Comparison of ENCODE assay signal across 14 cellular contexts in genomic region chr2:234395801-234396478, GRCh38.
DNase-seq lines count a peak whose midpoint lies in the region; ATAC-seq lines count a peak whose summit lies in the region.
"Had no signal": no experiment of that assay in that cellular context is flagged by ENCODE, and none has a peak within 500 bp of the region (broad histone marks: within the 10 kb centered on the region; RNA-seq: fewer than 3 reads in every experiment).

No MANE protein-coding gene starts in this region.

- peak overlapping the region; percentile 40 for H3K27ac Mint-ChIP-seq in dendritic cell treated with granulocyte-macrophage colony-stimulating factor and Interleukin-4, amounts not matched to agents 40 ng/mL and 50 ng/mL, for 4 days
- H3K27ac Mint-ChIP-seq: progenitor cell of endocrine pancreas; stimulated activated naive CD8-positive, alpha-beta T cell treated with anti-CD3 and anti-CD28 coated beads, Interleukin-15, Interleukin-2, amounts not matched to agents 100 ng/mL and 50 ng/mL, for 24 hours had no signal

- H3K27me3 Mint-ChIP-seq in dendritic cell treated with granulocyte-macrophage colony-stimulating factor and Interleukin-4, amounts not matched to agents 40 ng/mL and 50 ng/mL, for 4 days = peaks cover 8% of the 10 kb centered on the region
- H3K27me3 Mint-ChIP-seq: central memory CD8-positive, alpha-beta T cell; progenitor cell of endocrine pancreas; stimulated activated naive CD8-positive, alpha-beta T cell treated with anti-CD3 and anti-CD28 coated beads, Interleukin-15, Interleukin-2, amounts not matched to agents 100 ng/mL and 50 ng/mL, for 24 hours had no signal

- intact Hi-C loops in dendritic cell treated with granulocyte-macrophage colony-stimulating factor and Interleukin-4, amounts not matched to agents 40 ng/mL and 50 ng/mL, for 4 days (cut with micrococcal nuclease) = no loop called here

- H3K9me3 Mint-ChIP-seq in dendritic cell treated with granulocyte-macrophage colony-stimulating factor and Interleukin-4, amounts not matched to agents 40 ng/mL and 50 ng/mL, for 4 days = no peaks in the 10 kb centered on the region
- H3K9me3 Mint-ChIP-seq: central memory CD8-positive, alpha-beta T cell had no signal

- DNase-seq in DMS153 (lab: John Stamatoyannopoulos, UW) (peak; percentile 97), NCI-H1417 treated with DMSO at 0.1 percent for 48 hours (lab: John Stamatoyannopoulos, UW) (peak; percentile 89), NCI-H510A (lab: John Stamatoyannopoulos, UW) (peak; percentile 94), KG1 (lab: John Stamatoyannopoulos, UW) (no peak), HuH-7 (ENCODE audit: low spot score) (no peak)
- DNase-seq: activated CD4-positive, alpha-beta T cell treated with anti-CD3 and anti-CD28 coated beads for 48 hours; activated effector memory CD4-positive, alpha-beta T cell treated with Interleukin-2 at 50 U/mL for 16 hours; stimulated activated CD4-positive, alpha-beta T cell treated with anti-CD3 and anti-CD28 coated beads, Interleukin-4, amount 100 ng/mL, for 1 hour had no signal

- no peak overlapping the region for H3K4me3 Mint-ChIP-seq in dendritic cell treated with granulocyte-macrophage colony-stimulating factor and Interleukin-4, amounts not matched to agents 40 ng/mL and 50 ng/mL, for 4 days
- H3K4me3 Mint-ChIP-seq: central memory CD8-positive, alpha-beta T cell; stimulated activated naive CD8-positive, alpha-beta T cell treated with anti-CD3 and anti-CD28 coated beads, Interleukin-15, Interleukin-2, amounts not matched to agents 100 ng/mL and 50 ng/mL, for 24 hours had no signal

- ATAC-seq in HG03469 (IDR thresholded peaks at IDR 0.05; ENCODE audit: unreplicated experiment) = no peak
- ATAC-seq in HG03039 (IDR thresholded peaks at IDR 0.05; ENCODE audit: unreplicated experiment) = no peak

- peaks cover 42% of the 10 kb centered on the region for H3K4me1 Mint-ChIP-seq in dendritic cell treated with granulocyte-macrophage colony-stimulating factor and Interleukin-4, amounts not matched to agents 40 ng/mL and 50 ng/mL, for 4 days (ENCODE audit: low read depth)

- H3K36me3 Mint-ChIP-seq in dendritic cell treated with granulocyte-macrophage colony-stimulating factor and Interleukin-4, amounts not matched to agents 40 ng/mL and 50 ng/mL, for 4 days (ENCODE audit: low read depth) = no peaks in the 10 kb centered on the region

Comparison
In these comparisons a context has a peak if more than half of its experiments do, and no peak if none do; other contexts are left out.
1. DNase-seq: peak in DMS153 (single experiment), NCI-H1417 treated with DMSO at 0.1 percent for 48 hours (single experiment) and NCI-H510A (single experiment); none in KG1 (single experiment) and HuH-7 (single experiment).